In genomic region chr5:164203581-164204225, GRCh38 we compare ENCODE assay signal across 1 cellular context.
TF ChIP-seq lines count a peak whose summit lies in the region.

No MANE protein-coding gene starts in this region.

TF ChIP-seq in IMR-90, 13 proteins besides CTCF, POLR2A, EP300 and RAD21:
- TF ChIP-seq MAZ (IDR thresholded peaks at IDR 0.05; ENCODE audit: borderline replicate concordance, low read depth, low read length) (no peak), CEBPB (IDR thresholded peaks at IDR 0.05; ENCODE audit: low read depth, low read length) (no peak), SMC3 (IDR thresholded peaks at IDR 0.05; ENCODE audit: low read depth, low read length) (no peak), MAFK (IDR thresholded peaks at IDR 0.05; ENCODE audit: low read depth, low read length) (no peak), MXI1 (IDR thresholded peaks at IDR 0.05; ENCODE audit: borderline replicate concordance, low read depth, low read length) (no peak), RCOR1 (IDR thresholded peaks at IDR 0.05; ENCODE audit: insufficient replicate concordance, low read length) (no peak), ELK1 (IDR thresholded peaks at IDR 0.05; ENCODE audit: borderline replicate concordance, low read depth, low read length) (no peak), FOS (IDR thresholded peaks at IDR 0.05; ENCODE audit: low read depth, low read length) (no peak)
